ENCODE assay signal across 21 cellular contexts in the genomic region with DNA sequence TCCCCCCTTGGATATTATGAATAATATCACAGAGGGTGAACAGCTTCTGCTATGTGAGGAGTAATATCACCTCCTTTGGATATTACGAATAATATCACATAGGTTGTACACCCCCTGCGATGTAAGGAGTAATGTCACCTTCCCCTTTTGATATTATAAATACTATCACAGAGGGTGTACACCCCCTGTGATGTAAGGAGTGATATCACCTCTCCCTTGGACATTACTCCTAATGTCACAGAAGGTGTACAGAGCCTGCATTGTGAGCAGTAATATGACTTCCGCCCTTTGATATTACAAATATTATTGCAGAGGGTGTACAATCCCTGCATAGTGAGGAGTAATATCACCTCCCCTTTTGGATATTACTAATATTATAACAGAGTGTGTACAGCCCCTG. TPM values are rescaled to one million over a fixed set of nuclear protein-coding genes. Genes with fewer than 3 reads are reported as not detected.
"Had no signal": no experiment of that assay in that cellular context is flagged by ENCODE, and none has a peak within 500 bp of the region (broad histone marks: within the 10 kb centered on the region; RNA-seq: fewer than 3 reads in every experiment).

No MANE protein-coding gene starts in this region.

- ATAC-seq: left cardiac atrium, left ventricle myocardium superior had no signal

- H3K9me3 Mint-ChIP-seq: endodermal cell, naive B cell, neural crest cell, type B pancreatic cell had no signal

- DNase-seq: effector CD4-positive, alpha-beta T cell; endodermal cell; erythroblast; foreskin melanocyte; head of caudate nucleus; kidney; left cardiac atrium; left ventricle myocardium superior; mesenchymal stem cell; midbrain; naive B cell; posterior cingulate gyrus; small intestine; stimulated activated CD4-positive, alpha-beta T cell treated with anti-CD3 and anti-CD28 coated beads, Interleukin-12 subunit alpha, Interleukin-12 subunit beta, amount 100 ng/mL, for 4 hours; stimulated activated naive CD4-positive, alpha-beta T cell; thyroid gland; uterus had no signal

- H3K27ac Mint-ChIP-seq: endodermal cell, naive B cell, type B pancreatic cell had no signal

- H3K36me3 Mint-ChIP-seq: naive B cell, type B pancreatic cell had no signal

- H3K4me3 Mint-ChIP-seq: endodermal cell, naive B cell, neural crest cell, type B pancreatic cell had no signal

- H3K4me1 Mint-ChIP-seq: endodermal cell, naive B cell, neural crest cell had no signal

RNA-seq across cellular contexts. Expression of a gene that starts 9.2 kb away (rescaled TPM):
- total RNA-seq: endothelial cell of umbilical vein, left ventricle myocardium superior, pulmonary artery endothelial cell had no signal
